In genomic region chr6:80280258-80281010, GRCh38 we compare ENCODE assay signal across 11 cellular contexts.
DNase-seq lines count a peak whose midpoint lies in the region; ATAC-seq and TF ChIP-seq lines count a peak whose summit lies in the region.
"Had no signal": no experiment of that assay in that cellular context is flagged by ENCODE, and none has a peak within 500 bp of the region (broad histone marks: within the 10 kb centered on the region; RNA-seq: fewer than 3 reads in every experiment).

No MANE protein-coding gene starts in this region.

- peak; percentile 57 for DNase-seq in ELR (ENCODE audit: low read depth)
- DNase-seq in choroid plexus epithelial cell (ENCODE audit: low read depth), result peak; percentile 34
- DNase-seq in superior temporal gyrus (ENCODE audit: extremely low spot score), result no peak
- DNase-seq in HAP-1 (ENCODE audit: low spot score in 2 of 2), result no peak
- DNase-seq in activated CD4-positive, alpha-beta T cell treated with anti-CD3 and anti-CD28 coated beads, Interleukin-2, amount 50 U/mL, for 4 hours, result no peak
- DNase-seq: NCI-H774, transverse colon had no signal

- H3K27me3 ChIP-seq in HAP-1 (ENCODE audit: low read depth), result no peaks in the 10 kb centered on the region
- H3K27me3 ChIP-seq: transverse colon had no signal

- ATAC-seq in GM19467 (IDR thresholded peaks at IDR 0.05; ENCODE audit: unreplicated experiment) (peak; percentile 48), HG03469 (IDR thresholded peaks at IDR 0.05; ENCODE audit: unreplicated experiment) (peak; percentile 60), HG02588 (IDR thresholded peaks at IDR 0.05; ENCODE audit: unreplicated experiment) (no peak)

- H3K4me1 ChIP-seq in HAP-1, result no peaks in the 10 kb centered on the region
- H3K4me1 ChIP-seq: prostate gland, transverse colon had no signal

- in situ Hi-C loops in HAP-1 (cut with MboI; ENCODE audit: low sequenced_read_pairs), result no loop called here

- H3K9me3 ChIP-seq in HAP-1, result no peaks in the 10 kb centered on the region
- H3K9me3 ChIP-seq: prostate gland, transverse colon had no signal

- H3K4me3 ChIP-seq in choroid plexus epithelial cell (ENCODE audit: low read depth, low read length) (no peak overlapping the region), HAP-1 (no peak overlapping the region)
- H3K4me3 ChIP-seq: prostate gland, transverse colon had no signal

- no peaks in the 10 kb centered on the region for H3K36me3 ChIP-seq in HAP-1 (replicated peaks)
- H3K36me3 ChIP-seq: prostate gland, transverse colon had no signal

- TF ChIP-seq CTCF in choroid plexus epithelial cell (conservative IDR thresholded peaks at IDR 0.05; ENCODE audit: low read depth, low read length), result no peak

Comparison
In these comparisons a context has a peak if more than half of its experiments do, and no peak if none do; other contexts are left out.
1. DNase-seq: peak in ELR (single experiment) and choroid plexus epithelial cell (single experiment); none in superior temporal gyrus (single experiment), HAP-1 (0 of 2) and activated CD4-positive, alpha-beta T cell treated with anti-CD3 and anti-CD28 coated beads, Interleukin-2, amount 50 U/mL, for 4 hours (0 of 2).